ENCODE assay signal across 10 cellular contexts in the genomic region with DNA sequence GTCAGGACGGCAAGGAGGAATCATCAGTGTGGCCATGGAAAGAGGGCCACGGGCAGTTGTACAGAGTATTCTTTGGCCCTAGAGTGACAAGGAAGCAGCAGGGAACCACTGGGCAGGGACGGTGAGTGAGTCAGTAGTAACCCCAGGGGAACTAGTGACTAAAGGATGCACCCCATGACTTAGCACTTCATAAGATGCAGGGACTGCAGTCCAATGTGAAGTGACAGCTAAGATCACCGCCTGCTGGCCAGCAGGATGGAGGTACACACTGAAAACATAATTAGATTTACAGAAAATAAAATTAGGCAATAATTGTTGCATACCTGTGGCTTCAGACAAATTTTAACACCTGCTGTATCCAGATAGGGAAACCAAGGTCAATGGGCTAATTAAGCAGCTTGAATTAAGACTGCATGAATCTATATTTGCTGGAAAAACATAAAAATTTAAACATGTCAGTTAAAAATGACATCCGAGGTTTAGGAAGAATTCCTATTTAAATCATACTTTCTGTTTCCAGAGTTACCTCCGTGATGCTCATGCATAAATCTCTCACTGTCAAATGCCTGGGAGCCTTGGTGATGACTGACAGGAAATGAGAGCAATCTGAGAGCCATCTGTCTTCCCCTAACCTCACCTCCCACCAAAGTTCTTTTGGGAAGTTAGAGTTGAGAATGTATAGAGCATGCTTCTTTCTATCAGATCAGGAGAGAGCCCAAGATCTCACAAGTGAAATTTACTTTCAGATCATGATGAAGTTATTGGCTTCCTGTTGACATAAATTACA. TPM values are rescaled to one million over a fixed set of nuclear protein-coding genes. Genes with fewer than 3 reads are reported as not detected.
DNase-seq lines count a peak whose midpoint lies in the region; ATAC-seq and TF ChIP-seq lines count a peak whose summit lies in the region.
"Had no signal": no experiment of that assay in that cellular context is flagged by ENCODE, and none has a peak within 500 bp of the region (broad histone marks: within the 10 kb centered on the region; RNA-seq: fewer than 3 reads in every experiment).

No MANE protein-coding gene starts in this region.

- H3K27ac ChIP-seq in RWPE2 (ENCODE audit: poor library complexity, severe bottlenecking): no peak overlapping the region
- H3K27ac ChIP-seq: SK-N-MC had no signal

- ATAC-seq in GM18499 (IDR thresholded peaks at IDR 0.05; ENCODE audit: insufficient read depth, unreplicated experiment) (peak; percentile 95), HG02588 (IDR thresholded peaks at IDR 0.05; ENCODE audit: unreplicated experiment) (peak; percentile 69), RWPE2 (ENCODE audit: low read depth) (peak; percentile 83)

- no peak overlapping the region for H3K4me3 Mint-ChIP-seq in activated T-cell treated with anti-CD3 and anti-CD28 coated beads, Interleukin-2, amount 50 U/mL, for 24 hours

- no peaks in the 10 kb centered on the region for H3K9me3 ChIP-seq in RWPE2 (ENCODE audit: severe bottlenecking)
- no peaks in the 10 kb centered on the region for H3K9me3 ChIP-seq in HAP-1

- TF ChIP-seq CTCF in RWPE2 (IDR thresholded peaks at IDR 0.05; ENCODE audit: poor library complexity, severe bottlenecking) (peak; percentile 46), kidney epithelial cell (IDR thresholded peaks at IDR 0.05; ENCODE audit: insufficient read depth, low read length, poor library complexity, severe bottlenecking) (peak; percentile 43)

- H3K4me3 ChIP-seq in RWPE2 (ENCODE audit: severe bottlenecking) (no peak overlapping the region), kidney epithelial cell (ENCODE audit: low read depth, low read length) (no peak overlapping the region), HAP-1 (no peak overlapping the region)
- H3K4me3 ChIP-seq: lung, SK-N-MC had no signal

- no peaks in the 10 kb centered on the region for H3K36me3 ChIP-seq in RWPE2 (ENCODE audit: low read depth)
- no peaks in the 10 kb centered on the region for H3K36me3 ChIP-seq in kidney epithelial cell (ENCODE audit: control insufficient read depth, insufficient read depth, low read length)
- no peaks in the 10 kb centered on the region for H3K36me3 ChIP-seq in HAP-1 (replicated peaks)

- in situ Hi-C loops in HAP-1 (cut with MboI; ENCODE audit: low sequenced_read_pairs): loop anchor here (10.0 to 25.0 kb wide), 2 partner anchors 596 to 733 kb away; no protein-coding TSS in a partner anchor

- H3K27me3 Mint-ChIP-seq in activated T-cell treated with anti-CD3 and anti-CD28 coated beads, Interleukin-2, amount 50 U/mL, for 24 hours: no peaks in the 10 kb centered on the region

- DNase-seq in RWPE2 (ENCODE audit: low spot score): no peak
- no peak for DNase-seq in kidney epithelial cell (ENCODE audit: low read depth)
- DNase-seq in activated T-cell treated with anti-CD3 and anti-CD28 coated beads, Interleukin-2, amount 50 U/mL, for 24 hours: no peak
- DNase-seq in ecto neural progenitor cell (ENCODE audit: low spot score): no peak
- no peak for DNase-seq in HAP-1 (ENCODE audit: low spot score in 2 of 2)
- no peak for DNase-seq in stimulated activated naive CD4-positive, alpha-beta T cell treated with Interleukin-2 at 50 U/mL for 16 hours (lab: John Stamatoyannopoulos, UW)

- H3K4me1 Mint-ChIP-seq in activated T-cell treated with anti-CD3 and anti-CD28 coated beads, Interleukin-2, amount 50 U/mL, for 24 hours (ENCODE audit: low read depth): peaks cover 6% of the 10 kb centered on the region

- H3K27ac Mint-ChIP-seq in activated T-cell treated with anti-CD3 and anti-CD28 coated beads, Interleukin-2, amount 50 U/mL, for 24 hours: no peak overlapping the region

- no peaks in the 10 kb centered on the region for H3K9me3 Mint-ChIP-seq in activated T-cell treated with anti-CD3 and anti-CD28 coated beads, Interleukin-2, amount 50 U/mL, for 24 hours

- no peaks in the 10 kb centered on the region for H3K36me3 Mint-ChIP-seq in activated T-cell treated with anti-CD3 and anti-CD28 coated beads, Interleukin-2, amount 50 U/mL, for 24 hours (ENCODE audit: low read depth)

- H3K27me3 ChIP-seq in RWPE2 (ENCODE audit: insufficient read depth, poor library complexity, severe bottlenecking): no peaks in the 10 kb centered on the region
- no peaks in the 10 kb centered on the region for H3K27me3 ChIP-seq in kidney epithelial cell (ENCODE audit: control insufficient read depth, insufficient read depth, low read length)
- no peaks in the 10 kb centered on the region; the same call in 1 of the 2 replicates for H3K27me3 ChIP-seq in HAP-1 (ENCODE audit: low read depth)

- H3K4me1 ChIP-seq in RWPE2 (ENCODE audit: insufficient read depth, poor library complexity, severe bottlenecking) (no peaks in the 10 kb centered on the region), HAP-1 (no peaks in the 10 kb centered on the region)

RNA-seq across cellular contexts. Expression of a gene that starts 56.5 kb away (rescaled TPM):
- total RNA-seq in kidney epithelial cell: under 0.01 and 0.04 TPM in 2 replicates
